In genomic region chr7:134691820-134692705, GRCh38 we compare ENCODE assay signal across 13 cellular contexts. TPM values are rescaled to one million over a fixed set of nuclear protein-coding genes. Genes with fewer than 3 reads are reported as not detected.
A peak's percentile ranks its signal among the peaks of the same experiment; 100 is the strongest.
DNase-seq lines count a peak whose midpoint lies in the region; ATAC-seq and FAIRE-seq lines count a peak whose summit lies in the region.
"Had no signal": no experiment of that assay in that cellular context is flagged by ENCODE, and none has a peak within 500 bp of the region (broad histone marks: within the 10 kb centered on the region; RNA-seq: fewer than 3 reads in every experiment).

No MANE protein-coding gene starts in this region.

- no peaks in the 10 kb centered on the region for H3K27me3 ChIP-seq in stomach smooth muscle (ENCODE audit: control insufficient read depth in 1 of 2, insufficient read depth in 2 of 2, low read length in 2 of 2)

- H3K36me3 ChIP-seq in stomach smooth muscle (ENCODE audit: control insufficient read depth in 2 of 2, insufficient read depth in 2 of 2, low read length in 2 of 2), result no peaks in the 10 kb centered on the region

- peaks cover 23% of the 10 kb centered on the region for H3K4me1 ChIP-seq in stomach smooth muscle (ENCODE audit: control insufficient read depth, insufficient read depth, low read length)

- peak overlapping the region in 1 of 2 donors; percentile 51 for H3K9ac ChIP-seq in stomach smooth muscle (ENCODE audit: low read length in 2 of 2)

- FAIRE-seq in GM19239 (lab: Jason Lieb, UNC), result no peak
- FAIRE-seq: D721Med, islet of Langerhans, K562 had no signal

- H3K9me3 ChIP-seq in stomach smooth muscle (ENCODE audit: control insufficient read depth in 2 of 2, low read length in 2 of 2), result no peaks in the 10 kb centered on the region

- H3K27ac ChIP-seq in adipose tissue (ENCODE audit: low read depth, low read length), result peak overlapping the region; percentile 46
- peak overlapping the region; percentile 86 for H3K27ac ChIP-seq in stomach smooth muscle (ENCODE audit: low read length)

- DNase-seq in ELR (ENCODE audit: low read depth), result peak; percentile 54
- peak; percentile 51 for DNase-seq in fibroblast of the conjunctiva (ENCODE audit: low read depth)
- no peak for DNase-seq in GM19239 (ENCODE audit: insufficient read length, low spot score)
- no peak for DNase-seq in NCI-H526 treated with DMSO at 0.1 percent for 48 hours (lab: John Stamatoyannopoulos, UW)
- DNase-seq in DMS114 treated with DMSO at 0.1 percent for 48 hours (lab: John Stamatoyannopoulos, UW; ENCODE audit: unreplicated experiment), result no peak
- DNase-seq: NCI-H2107, nucleus accumbens had no signal

- H3K4me3 ChIP-seq in stomach smooth muscle (ENCODE audit: low read length in 2 of 2), result peak overlapping the region in 1 of 2 donors; percentile 15
- H3K4me3 ChIP-seq: K562 had no signal

- no peak for ATAC-seq in GM18861 (IDR thresholded peaks at IDR 0.05; ENCODE audit: unreplicated experiment)
- ATAC-seq: K562 had no signal

- 42 to 60% (median 44%) methylated on average over 9 to 10 of the region's 10 CpGs for WGBS in adipose tissue, 3 donors

RNA-seq across cellular contexts. Expression of gene BPGM, which starts 45.4 kb away (rescaled TPM):
- 10 to 100 TPM in 1 of 3 donors, 1 to 10 TPM in 2; 5.8 to 17.9 (median 9.6) TPM for polyA plus RNA-seq in adipose tissue

Comparison
In these comparisons a context has a peak if more than half of its experiments do, and no peak if none do; other contexts are left out.
1. DNase-seq: peak in ELR (single experiment) and fibroblast of the conjunctiva (single experiment); none in GM19239 (single experiment), NCI-H526 treated with DMSO at 0.1 percent for 48 hours (single experiment) and DMS114 treated with DMSO at 0.1 percent for 48 hours (single experiment).